In genomic region chr5:150272531-150272930, GRCh38 we compare ENCODE assay signal across 8 cellular contexts. TPM values are rescaled to one million over a fixed set of nuclear protein-coding genes. Genes with fewer than 3 reads are reported as not detected.
DNase-seq lines count a peak whose midpoint lies in the region; ATAC-seq and TF ChIP-seq lines count a peak whose summit lies in the region.

No MANE protein-coding gene starts in this region.

- H3K9me3 ChIP-seq in Panc1 (ENCODE audit: control insufficient read depth, insufficient read depth, low read depth, low read length), result no peaks in the 10 kb centered on the region

- H3K36me3 ChIP-seq in Panc1 (ENCODE audit: control insufficient read depth, insufficient read depth, low read length), result no peaks in the 10 kb centered on the region

- TF ChIP-seq CTCF in AG04449 (IDR thresholded peaks at IDR 0.05; ENCODE audit: insufficient read depth, low read length, missing control alignments) (peak; percentile 81), Panc1 (IDR thresholded peaks at IDR 0.05) (no peak), fibroblast of pulmonary artery (IDR thresholded peaks at IDR 0.05; ENCODE audit: low read length, missing control alignments) (peak; percentile 64)

- BruUV-seq in Panc1 (replicated peaks; lab: Mats Ljungman, UMichigan), result no TSS peak

- no peak for DNase-seq in AG04449 (ENCODE audit: low read depth, low spot score)
- peak; percentile 25 for DNase-seq in GM19238 (ENCODE audit: insufficient read length, low spot score)
- DNase-seq in Panc1 (ENCODE audit: low read depth, low spot score), result peak; percentile 24
- DNase-seq in fibroblast of pulmonary artery (ENCODE audit: low read depth), result peak; percentile 60

- in situ Hi-C loops in Panc1 (cut with HindIII; ENCODE audit: low pct_unique_long_range_greater_than_20kb, low sequenced_read_pairs), result no loop called here

- no peak overlapping the region for H3K27ac ChIP-seq in Panc1 (ENCODE audit: low read length)

- ATAC-seq in Panc1 (peak; percentile 86), HG02840 (IDR thresholded peaks at IDR 0.05; ENCODE audit: low FRiP score, unreplicated experiment) (no peak), GM21447 (IDR thresholded peaks at IDR 0.05; ENCODE audit: unreplicated experiment) (no peak), GM21619 (IDR thresholded peaks at IDR 0.05; ENCODE audit: unreplicated experiment) (no peak)
- ATAC-seq in stimulated activated memory B cell treated with anti-CD40 and anti-IgM and Interleukin-4, amounts not matched to agents 10 μg/mL and 1 μg/mL and 100 μg/mL, for 72 hours, result peak; percentile 35

- H3K4me1 Mint-ChIP-seq in stimulated activated memory B cell treated with anti-CD40 and anti-IgM and Interleukin-4, amounts not matched to agents 10 μg/mL and 1 μg/mL and 100 μg/mL, for 72 hours, result no peaks in the 10 kb centered on the region

- H3K9me3 Mint-ChIP-seq in stimulated activated memory B cell treated with anti-CD40 and anti-IgM and Interleukin-4, amounts not matched to agents 10 μg/mL and 1 μg/mL and 100 μg/mL, for 72 hours, result no peaks in the 10 kb centered on the region

- POLR2A ChIA-PET in AG04449 (lab: Yijun Ruan, JAX), result no interaction called here
- POLR2A ChIA-PET in Panc1 (lab: Charles Lee), result interaction anchor here (0.6 kb wide), 1 partner anchor 12 kb away, joined by 4 read pairs; no protein-coding TSS in a partner anchor

- intact Hi-C loops in Panc1 (cut with micrococcal nuclease; ENCODE audit: unreplicated experiment), result loop anchor here (1.0 to 5.0 kb wide), 2 partner anchors 78 to 165 kb away; no protein-coding TSS in a partner anchor

- H3K4me1 ChIP-seq in Panc1 (ENCODE audit: control insufficient read depth, insufficient read depth, low read length), result no peaks in the 10 kb centered on the region; the same call in 1 of the 2 replicates

- no peak overlapping the region for H3K4me3 Mint-ChIP-seq in stimulated activated memory B cell treated with anti-CD40 and anti-IgM and Interleukin-4, amounts not matched to agents 10 μg/mL and 1 μg/mL and 100 μg/mL, for 72 hours

- H3K27ac Mint-ChIP-seq in stimulated activated memory B cell treated with anti-CD40 and anti-IgM and Interleukin-4, amounts not matched to agents 10 μg/mL and 1 μg/mL and 100 μg/mL, for 72 hours, result no peak overlapping the region

- peaks cover 64% of the 10 kb centered on the region for H3K27me3 Mint-ChIP-seq in stimulated activated memory B cell treated with anti-CD40 and anti-IgM and Interleukin-4, amounts not matched to agents 10 μg/mL and 1 μg/mL and 100 μg/mL, for 72 hours

- CTCF ChIA-PET in AG04449 (lab: Yijun Ruan, JAX) (interaction anchor here (0.6 to 15.7 kb wide), 16 partner anchors 9 to 178 kb away, joined by 3 to 265 read pairs (median 3); partner anchors contain the start of gene ARSI), Panc1 (lab: Charles Lee) (interaction anchor here (1.2 kb wide), 1 partner anchor 164 kb away, joined by 5 read pairs; no protein-coding TSS in a partner anchor)

- H3K4me3 ChIP-seq in AG04449 (ENCODE audit: low read depth, low read length), result no peak overlapping the region
- H3K4me3 ChIP-seq in Panc1 (ENCODE audit: low read depth in 2 of 2, low read length in 2 of 2), result no peak overlapping the region
- no peak overlapping the region for H3K4me3 ChIP-seq in fibroblast of pulmonary artery (replicated peaks; ENCODE audit: low read depth, low read length)

- H3K27me3 ChIP-seq in Panc1 (ENCODE audit: control insufficient read depth, insufficient read depth, low read length), result no peaks in the 10 kb centered on the region

- H3K36me3 Mint-ChIP-seq in stimulated activated memory B cell treated with anti-CD40 and anti-IgM and Interleukin-4, amounts not matched to agents 10 μg/mL and 1 μg/mL and 100 μg/mL, for 72 hours, result no peaks in the 10 kb centered on the region

RNA-seq across cellular contexts. Expression of gene CAMK2A, which starts 17.0 kb away (rescaled TPM):
- total RNA-seq in Panc1 (2021; ENCODE audit: unreplicated experiment), result 0.51 TPM
- polyA plus RNA-seq in Panc1 (2012; ENCODE audit: insufficient read length), result 0.28 TPM

RNA-seq across cellular contexts. Expression of gene ARSI, which starts 30.2 kb away (rescaled TPM):
- total RNA-seq in Panc1 (2021; ENCODE audit: unreplicated experiment), result 18.6 TPM
- 16.4 TPM for polyA plus RNA-seq in Panc1 (2012; ENCODE audit: insufficient read length)

Comparison
In these comparisons a context has a peak if more than half of its experiments do, and no peak if none do; other contexts are left out.
1. ATAC-seq: peak in Panc1 (single experiment) and stimulated activated memory B cell treated with anti-CD40 and anti-IgM and Interleukin-4, amounts not matched to agents 10 μg/mL and 1 μg/mL and 100 μg/mL, for 72 hours (single experiment); none in HG02840 (single experiment), GM21447 (single experiment) and GM21619 (single experiment).